In genomic region chr7:91050677-91051076, GRCh38 we compare ENCODE assay signal across 11 cellular contexts.
DNase-seq lines count a peak whose midpoint lies in the region; ATAC-seq and TF ChIP-seq lines count a peak whose summit lies in the region.
"Had no signal": no experiment of that assay in that cellular context is flagged by ENCODE, and none has a peak within 500 bp of the region (broad histone marks: within the 10 kb centered on the region; RNA-seq: fewer than 3 reads in every experiment).

No MANE protein-coding gene starts in this region.

- CTCF ChIA-PET in IMR-90 (lab: Yijun Ruan, JAX): no interaction called here

- TF ChIP-seq POLR2A in IMR-90 (IDR thresholded peaks at IDR 0.05; ENCODE audit: low read depth, low read length): no peak
- no peak for TF ChIP-seq POLR2A in esophagus squamous epithelium (IDR thresholded peaks at IDR 0.05)

- no peak overlapping the region for H3K14ac ChIP-seq in IMR-90 (replicated peaks; ENCODE audit: low read depth, low read length)

- BruUV-seq in IMR-90 (replicated peaks; lab: Mats Ljungman, UMichigan): no TSS peak

- in situ Hi-C loops in IMR-90 (cut with MboI; ENCODE audit: low sequenced_read_pairs): no loop called here

- no peak overlapping the region; the same call in 1 of the 2 replicates for H3K18ac ChIP-seq in IMR-90 (ENCODE audit: low read depth, low read length)

- H3K27ac ChIP-seq in IMR-90 (ENCODE audit: insufficient read depth, low read length) (no peak overlapping the region), lower lobe of right lung (no peak overlapping the region), esophagus squamous epithelium (no peak overlapping the region)

- H3K56ac ChIP-seq in IMR-90 (ENCODE audit: extremely low read depth, insufficient read depth, low read length): no peak overlapping the region

- DNase-seq in IMR-90 (no peak), lower lobe of right lung (no peak), HPDE6-E6E7 (ENCODE audit: extremely low spot score) (no peak), esophagus squamous epithelium (lab: John Stamatoyannopoulos, UW) (no peak), cerebellum (ENCODE audit: low spot score) (no peak), D341Med (ENCODE audit: low spot score) (no peak)
- DNase-seq: dermis blood vessel endothelial cell, left cardiac atrium, NCI-H187 had no signal

- peak overlapping the region; percentile 45 for H2AK9ac ChIP-seq in IMR-90 (replicated peaks; ENCODE audit: low read depth, low read length, poor library complexity)

- no peak overlapping the region for H3K9ac ChIP-seq in IMR-90 (ENCODE audit: low read depth, low read length)

- H4K20me1 ChIP-seq in IMR-90 (ENCODE audit: insufficient read depth, low read length): no peaks in the 10 kb centered on the region

- H2BK20ac ChIP-seq in IMR-90 (ENCODE audit: low read depth, low read length): no peak overlapping the region

- no peaks in the 10 kb centered on the region for H3K9me1 ChIP-seq in IMR-90 (ENCODE audit: insufficient read depth, low read length)

- intact Hi-C loops in IMR-90 (cut with micrococcal nuclease): no loop called here
- intact Hi-C loops in lower lobe of right lung (cut with DNase I): no loop called here
- intact Hi-C loops in esophagus squamous epithelium (cut with DNase I): no loop called here

- no peak overlapping the region for H2BK5ac ChIP-seq in IMR-90 (ENCODE audit: low read depth, low read length, poor library complexity, severe bottlenecking)

- no peaks in the 10 kb centered on the region for H3K79me1 ChIP-seq in IMR-90 (ENCODE audit: low read depth in 1 of 2, low read length in 2 of 2)

- H3K4me1 ChIP-seq in IMR-90 (ENCODE audit: control insufficient read depth, insufficient read depth, low read length) (peaks cover 6% of the 10 kb centered on the region), lower lobe of right lung (no peaks in the 10 kb centered on the region), esophagus squamous epithelium (no peaks in the 10 kb centered on the region)

- H3K36me3 ChIP-seq in IMR-90 (ENCODE audit: control insufficient read depth, insufficient read depth, low read length) (no peaks in the 10 kb centered on the region), lower lobe of right lung (no peaks in the 10 kb centered on the region), esophagus squamous epithelium (no peaks in the 10 kb centered on the region)

- H2BK15ac ChIP-seq in IMR-90 (ENCODE audit: low read depth, low read length): no peak overlapping the region

- H3K4me3 ChIP-seq in IMR-90 (ENCODE audit: insufficient read depth, low read depth, low read length) (no peak overlapping the region), lower lobe of right lung (no peak overlapping the region), esophagus squamous epithelium (no peak overlapping the region)

- ATAC-seq in GM18868 (IDR thresholded peaks at IDR 0.05; ENCODE audit: unreplicated experiment) (peak; percentile 78), GM21737 (IDR thresholded peaks at IDR 0.05; ENCODE audit: unreplicated experiment) (peak; percentile 76), IMR-90 (ENCODE audit: low read depth) (no peak), lower lobe of right lung (peak; percentile 67 to 71)
- ATAC-seq: left cardiac atrium had no signal

- TF ChIP-seq RAD21 in IMR-90 (IDR thresholded peaks at IDR 0.05; ENCODE audit: low read length): no peak

- POLR2A ChIA-PET in IMR-90 (lab: Charles Lee; ENCODE audit: unreplicated experiment): no interaction called here

- H3K9me3 ChIP-seq in IMR-90 (ENCODE audit: control insufficient read depth, insufficient read depth, low read length) (no peaks in the 10 kb centered on the region), lower lobe of right lung (no peaks in the 10 kb centered on the region), esophagus squamous epithelium (no peaks in the 10 kb centered on the region)

- TF ChIP-seq CTCF in IMR-90 (conservative IDR thresholded peaks at IDR 0.05; ENCODE audit: low read depth, low read length) (no peak), lower lobe of right lung (IDR thresholded peaks at IDR 0.05) (no peak), esophagus squamous epithelium (IDR thresholded peaks at IDR 0.05) (no peak)

- no CpG with 5 or more reads among the region's 2 CpGs for WGBS in IMR-90 (ENCODE audit: extremely low coverage in 2 of 2, insufficient read length in 1 of 2), 2 experiments
- 48 to 53% methylated on average over 2 of the region's 2 CpGs for WGBS in esophagus squamous epithelium, 2 donors

- H4K8ac ChIP-seq in IMR-90 (ENCODE audit: low read depth in 2 of 2, low read length in 2 of 2): no peak overlapping the region

- no peaks in the 10 kb centered on the region for H3K27me3 ChIP-seq in IMR-90 (ENCODE audit: control insufficient read depth, insufficient read depth, low read length)
- no peaks in the 10 kb centered on the region for H3K27me3 ChIP-seq in lower lobe of right lung (ENCODE audit: low read depth)
- H3K27me3 ChIP-seq in esophagus squamous epithelium: no peaks in the 10 kb centered on the region

- H3K23ac ChIP-seq in IMR-90 (ENCODE audit: low read depth, low read length): no peak overlapping the region

- H4K91ac ChIP-seq in IMR-90 (ENCODE audit: insufficient read depth, low read depth, low read length): no peak overlapping the region

- H2AK5ac ChIP-seq in IMR-90 (ENCODE audit: low read depth, low read length): no peak overlapping the region

- no peak overlapping the region for H2BK120ac ChIP-seq in IMR-90 (ENCODE audit: low read depth, low read length)

- H3K4me2 ChIP-seq in IMR-90 (ENCODE audit: low read depth, low read length): peak overlapping the region; percentile 17; the same call in 1 of the 2 replicates

- dilution Hi-C loops in IMR-90 (cut with HindIII; ENCODE audit: low sequenced_read_pairs, unreplicated experiment): no loop called here

- no peak overlapping the region for H3K4ac ChIP-seq in IMR-90 (ENCODE audit: low read depth, low read length)

- H4K5ac ChIP-seq in IMR-90 (ENCODE audit: low read depth, low read length): peak overlapping the region; percentile 69; the same call in 1 of the 2 replicates

- H2AFZ ChIP-seq in IMR-90 (replicated peaks; ENCODE audit: low read length, poor library complexity): no peak overlapping the region

TF ChIP-seq in IMR-90, 13 proteins besides CTCF, POLR2A, EP300 and RAD21:
- TF ChIP-seq MAZ (IDR thresholded peaks at IDR 0.05; ENCODE audit: borderline replicate concordance, low read depth, low read length) (no peak), RFX5 (IDR thresholded peaks at IDR 0.05; ENCODE audit: low read depth, low read length) (no peak), BHLHE40 (IDR thresholded peaks at IDR 0.05; ENCODE audit: low read depth, low read length) (no peak)
